ENCODE assay signal across 14 cellular contexts in genomic region chr5:135211791-135212190, GRCh38.
"Had no signal": no experiment of that assay in that cellular context is flagged by ENCODE, and none has a peak within 500 bp of the region (broad histone marks: within the 10 kb centered on the region; RNA-seq: fewer than 3 reads in every experiment).

No MANE protein-coding gene starts in this region.

- DNase-seq: activated CD4-positive, alpha-beta T cell treated with anti-CD3 and anti-CD28 coated beads for 36 hours; activated CD8-positive, alpha-beta T cell treated with anti-CD3 and anti-CD28 coated beads, Interleukin-2, amount 10 ng/mL, durations not matched to agents 7 days and 5 days; cerebellar nuclear complex; immature natural killer cell; lower lobe of right lung; natural killer cell; stimulated activated CD4-positive, alpha-beta T cell treated with anti-CD3 and anti-CD28 coated beads, Interleukin-4, amount 100 ng/mL, for 1 hour; T-cell; T1000; uterus had no signal

- H3K4me3 Mint-ChIP-seq: activated CD4-positive, alpha-beta T cell treated with anti-CD3 and anti-CD28 coated beads for 36 hours; activated CD8-positive, alpha-beta T cell treated with anti-CD3 and anti-CD28 coated beads, Interleukin-2, amount 10 ng/mL, durations not matched to agents 7 days and 5 days; activated naive CD4-positive, alpha-beta T cell treated with anti-CD3 and anti-CD28 coated beads, Interleukin-2, amount 50 U/mL, for 24 hours; brain; immature natural killer cell; natural killer cell; stimulated activated naive CD8-positive, alpha-beta T cell treated with anti-CD3 and anti-CD28 coated beads, Interleukin-15, amount 100 ng/mL, for 72 hours; T-cell had no signal

- ATAC-seq: activated CD4-positive, alpha-beta T cell treated with anti-CD3 and anti-CD28 coated beads for 36 hours; activated CD8-positive, alpha-beta T cell treated with anti-CD3 and anti-CD28 coated beads, Interleukin-2, amount 10 ng/mL, durations not matched to agents 7 days and 5 days; lower lobe of right lung; natural killer cell; stimulated activated naive CD8-positive, alpha-beta T cell treated with anti-CD3 and anti-CD28 coated beads, Interleukin-15, amount 100 ng/mL, for 72 hours; T-cell had no signal

- H3K27ac ChIP-seq: lower lobe of right lung, VCaP had no signal

- H3K4me1 ChIP-seq: lower lobe of right lung had no signal

- H3K27me3 ChIP-seq: uterus had no signal

- H3K4me1 Mint-ChIP-seq: activated CD4-positive, alpha-beta T cell treated with anti-CD3 and anti-CD28 coated beads for 36 hours; activated naive CD4-positive, alpha-beta T cell treated with anti-CD3 and anti-CD28 coated beads, Interleukin-2, amount 50 U/mL, for 24 hours; immature natural killer cell; natural killer cell; stimulated activated naive CD8-positive, alpha-beta T cell treated with anti-CD3 and anti-CD28 coated beads, Interleukin-15, amount 100 ng/mL, for 72 hours had no signal

- H3K4me3 ChIP-seq: lower lobe of right lung, uterus had no signal

- H3K9me3 ChIP-seq: lower lobe of right lung, uterus had no signal

- H3K36me3 ChIP-seq: lower lobe of right lung, uterus had no signal

- H3K36me3 Mint-ChIP-seq: activated naive CD4-positive, alpha-beta T cell treated with anti-CD3 and anti-CD28 coated beads, Interleukin-2, amount 50 U/mL, for 24 hours; brain; immature natural killer cell; natural killer cell; T-cell had no signal

- H3K27ac Mint-ChIP-seq: activated CD4-positive, alpha-beta T cell treated with anti-CD3 and anti-CD28 coated beads for 36 hours; activated CD8-positive, alpha-beta T cell treated with anti-CD3 and anti-CD28 coated beads, Interleukin-2, amount 10 ng/mL, durations not matched to agents 7 days and 5 days; activated naive CD4-positive, alpha-beta T cell treated with anti-CD3 and anti-CD28 coated beads, Interleukin-2, amount 50 U/mL, for 24 hours; brain; immature natural killer cell; natural killer cell; stimulated activated naive CD8-positive, alpha-beta T cell treated with anti-CD3 and anti-CD28 coated beads, Interleukin-15, amount 100 ng/mL, for 72 hours; T-cell had no signal

- H3K9me3 Mint-ChIP-seq: activated naive CD4-positive, alpha-beta T cell treated with anti-CD3 and anti-CD28 coated beads, Interleukin-2, amount 50 U/mL, for 24 hours; immature natural killer cell; natural killer cell; stimulated activated naive CD8-positive, alpha-beta T cell treated with anti-CD3 and anti-CD28 coated beads, Interleukin-15, amount 100 ng/mL, for 72 hours; T-cell had no signal
